24 cellular contexts compared by ENCODE assay signal in the genomic region with DNA sequence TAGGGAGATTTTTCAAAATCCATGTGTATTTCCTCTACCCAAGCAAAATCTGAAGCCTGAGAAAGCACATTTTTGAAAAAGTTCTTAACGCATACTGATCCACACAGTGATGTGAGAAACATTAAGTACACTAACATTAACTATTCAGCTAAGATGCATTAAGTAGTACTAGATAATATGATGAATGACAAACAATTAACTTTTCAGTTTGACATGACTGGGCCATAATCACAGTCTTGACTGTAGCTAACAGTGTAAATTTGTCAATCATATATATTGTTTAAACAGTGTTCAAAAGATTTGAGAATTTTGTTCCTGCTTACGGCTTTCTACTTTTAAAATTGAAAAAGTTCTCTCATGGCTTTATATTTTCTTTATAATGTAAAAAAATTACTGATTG.
"Had no signal": no experiment of that assay in that cellular context is flagged by ENCODE, and none has a peak within 500 bp of the region (broad histone marks: within the 10 kb centered on the region; RNA-seq: fewer than 3 reads in every experiment).

No MANE protein-coding gene starts in this region.

- H3K36me3 ChIP-seq: stomach, suprapubic skin, thoracic aorta, thyroid gland, tibial artery, tibial nerve, transverse colon, upper lobe of left lung, upper lobe of right lung, uterus, vagina had no signal

- H3K9me3 ChIP-seq: stomach, suprapubic skin, testis, thoracic aorta, thyroid gland, tibial artery, tibial nerve, transverse colon, upper lobe of left lung, upper lobe of right lung, uterus, vagina had no signal

- FAIRE-seq: urothelium cell line had no signal

- H3K27ac ChIP-seq: stomach, suprapubic skin, testis, thoracic aorta, thyroid gland, tibial artery, tibial nerve, transverse colon, upper lobe of left lung, upper lobe of right lung, uterus, vagina had no signal

- DNase-seq: stimulated activated CD4-positive, alpha-beta T cell treated with anti-CD3 and anti-CD28 coated beads, Interleukin-2, amount 100 ng/mL, for 48 hours; stimulated activated CD4-positive, alpha-beta T cell treated with anti-CD3 and anti-CD28 coated beads, Interleukin-4, amount 100 ng/mL, for 1 hour; stimulated activated CD4-positive, alpha-beta T cell treated with anti-CD3 and anti-CD28 coated beads, Interleukin-4, amount 100 ng/mL, for 24 hours; stimulated activated CD4-positive, alpha-beta T cell treated with anti-CD3 and anti-CD28 coated beads, Interleukin-4, amount 100 ng/mL, for 4 hours; stimulated activated CD8-positive, alpha-beta memory T cell treated with anti-CD3 and anti-CD28 coated beads, Interleukin-4, amount 100 ng/mL, for 48 hours; stimulated activated naive B cell treated with anti-CD40 and anti-IgM and Interleukin-4, amounts not matched to agents 10 μg/mL and 1 μg/mL and 100 μg/mL, for 72 hours; stimulated activated naive CD4-positive, alpha-beta T cell; stimulated activated naive CD4-positive, alpha-beta T cell treated with Interleukin-2 at 50 U/mL for 16 hours; stimulated activated naive CD8-positive, alpha-beta T cell treated with anti-CD3 and anti-CD28 coated beads, Interleukin-15, amount 100 ng/mL, for 72 hours; stimulated activated naive CD8-positive, alpha-beta T cell treated with anti-CD3 and anti-CD28 coated beads, Interleukin-15, Interleukin-2, amounts not matched to agents 100 U/mL and 50 U/mL, for 24 hours; stomach; substantia nigra; testis; thyroid gland; tibial artery; transverse colon; upper lobe of left lung; upper lobe of right lung; uterus had no signal

- H3K4me3 ChIP-seq: stomach, suprapubic skin, testis, thoracic aorta, thyroid gland, tibial artery, tibial nerve, transverse colon, upper lobe of left lung, upper lobe of right lung, uterus, vagina had no signal

- H3K27me3 ChIP-seq: stomach, suprapubic skin, testis, thyroid gland, tibial artery, tibial nerve, transverse colon, upper lobe of left lung, upper lobe of right lung, uterus, vagina had no signal
